1 cellular context compared by ENCODE assay signal in the genomic region with DNA sequence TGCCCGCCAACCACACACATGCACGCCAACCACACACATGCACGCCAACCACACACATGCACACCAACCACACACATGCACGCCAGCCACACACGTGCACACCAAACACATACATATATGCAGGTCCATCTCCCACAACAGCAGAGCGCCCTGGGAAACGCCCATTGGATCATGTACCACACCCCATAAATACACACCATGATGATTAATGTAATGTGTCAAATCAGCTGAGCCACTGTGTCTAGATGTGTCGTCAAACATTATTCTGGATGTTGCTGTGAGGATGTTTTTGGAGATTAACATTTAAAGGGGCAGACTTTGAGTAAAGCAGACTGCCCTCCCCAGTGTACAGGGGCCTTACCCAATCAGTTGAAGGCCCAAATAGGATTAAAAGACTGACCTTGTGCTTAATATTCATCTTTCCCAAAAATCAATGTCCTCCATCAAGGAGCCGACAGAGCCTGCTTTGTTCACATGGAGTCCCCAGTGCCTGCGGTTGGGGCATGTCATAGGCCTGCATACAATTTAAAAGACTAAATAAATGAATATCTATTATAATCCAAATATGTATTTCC.
A peak's percentile ranks its signal among the peaks of the same experiment; 100 is the strongest.
TF ChIP-seq lines count a peak whose summit lies in the region.

No MANE protein-coding gene starts in this region.

TF ChIP-seq in HepG2, 621 proteins besides CTCF, POLR2A, EP300 and RAD21:
- no peak for TF ChIP-seq RNF2 (conservative IDR thresholded peaks at IDR 0.05; ENCODE audit: low read depth)
- TF ChIP-seq, protein P1, sequence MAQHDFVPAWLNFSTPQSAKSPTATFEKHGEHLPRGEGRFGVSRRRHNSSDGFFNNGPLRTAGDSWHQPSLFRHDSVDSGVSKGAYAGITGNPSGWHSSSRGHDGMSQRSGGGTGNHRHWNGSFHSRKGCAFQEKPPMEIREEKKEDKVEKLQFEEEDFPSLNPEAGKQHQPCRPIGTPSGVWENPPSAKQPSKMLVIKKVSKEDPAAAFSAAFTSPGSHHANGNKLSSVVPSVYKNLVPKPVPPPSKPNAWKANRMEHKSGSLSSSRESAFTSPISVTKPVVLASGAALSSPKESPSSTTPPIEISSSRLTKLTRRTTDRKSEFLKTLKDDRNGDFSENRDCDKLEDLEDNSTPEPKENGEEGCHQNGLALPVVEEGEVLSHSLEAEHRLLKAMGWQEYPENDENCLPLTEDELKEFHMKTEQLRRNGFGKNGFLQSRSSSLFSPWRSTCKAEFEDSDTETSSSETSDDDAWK (CRISPR knock-in tag; IDR thresholded peaks at IDR 0.05) = no peak
- TF ChIP-seq, protein P2, sequence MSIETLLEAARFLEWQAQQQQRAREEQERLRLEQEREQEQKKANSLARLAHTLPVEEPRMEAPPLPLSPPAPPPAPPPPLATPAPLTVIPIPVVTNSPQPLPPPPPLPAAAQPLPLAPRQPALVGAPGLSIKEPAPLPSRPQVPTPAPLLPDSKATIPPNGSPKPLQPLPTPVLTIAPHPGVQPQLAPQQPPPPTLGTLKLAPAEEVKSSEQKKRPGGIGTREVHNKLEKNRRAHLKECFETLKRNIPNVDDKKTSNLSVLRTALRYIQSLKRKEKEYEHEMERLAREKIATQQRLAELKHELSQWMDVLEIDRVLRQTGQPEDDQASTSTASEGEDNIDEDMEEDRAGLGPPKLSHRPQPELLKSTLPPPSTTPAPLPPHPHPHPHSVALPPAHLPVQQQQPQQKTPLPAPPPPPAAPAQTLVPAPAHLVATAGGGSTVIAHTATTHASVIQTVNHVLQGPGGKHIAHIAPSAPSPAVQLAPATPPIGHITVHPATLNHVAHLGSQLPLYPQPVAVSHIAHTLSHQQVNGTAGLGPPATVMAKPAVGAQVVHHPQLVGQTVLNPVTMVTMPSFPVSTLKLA (IDR thresholded peaks at IDR 0.05) = peak; percentile 47
